ENCODE assay signal across 16 cellular contexts in genomic region chr2:62471404-62471803, GRCh38. TPM values are rescaled to one million over a fixed set of nuclear protein-coding genes. Genes with fewer than 3 reads are reported as not detected.
DNase-seq lines count a peak whose midpoint lies in the region; ATAC-seq and TF ChIP-seq lines count a peak whose summit lies in the region.
"Had no signal": no experiment of that assay in that cellular context is flagged by ENCODE, and none has a peak within 500 bp of the region (broad histone marks: within the 10 kb centered on the region; RNA-seq: fewer than 3 reads in every experiment).

No MANE protein-coding gene starts in this region.

- no peak overlapping the region for H4K8ac ChIP-seq in mesenchymal stem cell (ENCODE audit: low read length)

- H4K91ac ChIP-seq in mesenchymal stem cell (ENCODE audit: low read length) = no peak overlapping the region

- H3K18ac ChIP-seq in mesenchymal stem cell (ENCODE audit: low read depth in 1 of 2, low read length in 2 of 2) = no peak overlapping the region

- H3K27ac ChIP-seq in left ventricle myocardium inferior (replicated peaks) (peak overlapping the region; percentile 75), mesenchymal stem cell (ENCODE audit: low read length, poor library complexity, severe bottlenecking) (no peak overlapping the region), tibial nerve (peak overlapping the region; percentile 38 to 92 (median 82))
- H3K27ac ChIP-seq: BLaER1 had no signal

- no peak overlapping the region for H2AK5ac ChIP-seq in mesenchymal stem cell (ENCODE audit: low read length, severe bottlenecking)

- 88% methylated on average over 2 of the region's 2 CpGs for WGBS in mesenchymal stem cell
- WGBS in tibial nerve, 2 donors = 82 to 84% methylated on average over 2 of the region's 2 CpGs

- no peak for TF ChIP-seq EP300 in tibial nerve (IDR thresholded peaks at IDR 0.05)

- DNase-seq in left ventricle myocardium inferior = no peak
- no peak for DNase-seq in cardiac septum (ENCODE audit: low spot score)
- DNase-seq in mesenchymal stem cell = no peak
- no peak for DNase-seq in tibial nerve (ENCODE audit: low spot score in 2 of 2)
- no peak for DNase-seq in HT-29 (ENCODE audit: low spot score)
- DNase-seq in left colon = no peak
- DNase-seq: 8988T; Calu3; CD4-positive, alpha-beta memory T cell; GF-D8; GOT3; H7; HFFc6 had no signal

- H3K9ac ChIP-seq in mesenchymal stem cell (ENCODE audit: low read length) = peak overlapping the region; percentile 35
- H3K9ac ChIP-seq: BLaER1 had no signal

- no peak overlapping the region for H3K4ac ChIP-seq in mesenchymal stem cell (ENCODE audit: low read depth in 1 of 2, low read length in 2 of 2)

- H3K27me3 ChIP-seq in left ventricle myocardium inferior (ENCODE audit: low read depth) (no peaks in the 10 kb centered on the region), mesenchymal stem cell (ENCODE audit: control insufficient read depth in 1 of 2, insufficient read depth in 1 of 2, low read length in 2 of 2) (no peaks in the 10 kb centered on the region), tibial nerve (no peaks in the 10 kb centered on the region)
- H3K27me3 ChIP-seq: BLaER1 had no signal

- H3K36me3 ChIP-seq in left ventricle myocardium inferior (no peaks in the 10 kb centered on the region), mesenchymal stem cell (ENCODE audit: control insufficient read depth in 1 of 2, insufficient read depth in 2 of 2, low read depth in 1 of 2, low read length in 2 of 2) (no peaks in the 10 kb centered on the region), tibial nerve (no peaks in the 10 kb centered on the region)
- H3K36me3 ChIP-seq: BLaER1 had no signal

- no peak overlapping the region for H3K14ac ChIP-seq in mesenchymal stem cell (ENCODE audit: low read length in 2 of 2)

- H3K4me3 ChIP-seq in left ventricle myocardium inferior (no peak overlapping the region), mesenchymal stem cell (ENCODE audit: insufficient read depth in 1 of 2, low read depth in 1 of 2, low read length in 2 of 2) (peak overlapping the region in 1 of 2 experiments; percentile 40), tibial nerve (no peak overlapping the region)
- H3K4me3 ChIP-seq: BLaER1 had no signal

- no peak overlapping the region for H2BK120ac ChIP-seq in mesenchymal stem cell (ENCODE audit: low read depth, low read length)

- H3K9me3 ChIP-seq in left ventricle myocardium inferior (replicated peaks) (no peaks in the 10 kb centered on the region), mesenchymal stem cell (ENCODE audit: control insufficient read depth, low read length) (no peaks in the 10 kb centered on the region), tibial nerve (no peaks in the 10 kb centered on the region)
- H3K9me3 ChIP-seq: BLaER1 had no signal

- H3K23ac ChIP-seq in mesenchymal stem cell (ENCODE audit: low read length in 2 of 2) = no peak overlapping the region

- no peak overlapping the region for H2AFZ ChIP-seq in mesenchymal stem cell (ENCODE audit: low read depth, low read length)

- H3K4me2 ChIP-seq in mesenchymal stem cell (ENCODE audit: low read length, poor library complexity, severe bottlenecking) = no peak overlapping the region
- H3K4me2 ChIP-seq: BLaER1 had no signal

- no peak overlapping the region for H2BK12ac ChIP-seq in mesenchymal stem cell (ENCODE audit: low read length in 2 of 2)

- H3K79me1 ChIP-seq in mesenchymal stem cell (replicated peaks; ENCODE audit: low read length, poor library complexity, severe bottlenecking) = no peaks in the 10 kb centered on the region

- no peak overlapping the region for H2BK15ac ChIP-seq in mesenchymal stem cell (ENCODE audit: low read depth, poor library complexity, severe bottlenecking)

- peaks cover 52% of the 10 kb centered on the region for H3K4me1 ChIP-seq in left ventricle myocardium inferior
- H3K4me1 ChIP-seq in mesenchymal stem cell (ENCODE audit: control insufficient read depth, insufficient read depth, low read depth, low read length) = peaks cover 12% of the 10 kb centered on the region
- peaks cover 0 to 96% (median 53%) of the 10 kb centered on the region in 4 donors for H3K4me1 ChIP-seq in tibial nerve

- ATAC-seq in HG03196 (IDR thresholded peaks at IDR 0.05; ENCODE audit: unreplicated experiment) = no peak
- ATAC-seq in left colon = no peak
- ATAC-seq: HCT116 had no signal

- TF ChIP-seq CTCF in left ventricle myocardium inferior (IDR thresholded peaks at IDR 0.05; ENCODE audit: borderline replicate concordance) = no peak
- TF ChIP-seq CTCF in tibial nerve (IDR thresholded peaks at IDR 0.05) = no peak

- intact Hi-C loops in left ventricle myocardium inferior (cut with micrococcal nuclease) = no loop called here
- intact Hi-C loops in cardiac septum (cut with DNase I) = loop anchor here (5.0 kb wide), 1 partner anchor 126 kb away; no protein-coding TSS in a partner anchor
- intact Hi-C loops in left colon (cut with DNase I, micrococcal nuclease) = no loop called here

- TF ChIP-seq POLR2A in tibial nerve (IDR thresholded peaks at IDR 0.05) = no peak

- no peak overlapping the region for H2BK5ac ChIP-seq in mesenchymal stem cell (ENCODE audit: low read depth, low read length, poor library complexity, severe bottlenecking)

RNA-seq across cellular contexts. Expression of gene TMEM17, which starts 34.6 kb away (rescaled TPM):
- total RNA-seq in left ventricle myocardium inferior = 2.2 TPM
- total RNA-seq in cardiac septum = 1.4 TPM
- 2.8 TPM for polyA plus RNA-seq in mesenchymal stem cell (2013, experiment 1 of 2)
- 2.8 TPM for polyA plus RNA-seq in mesenchymal stem cell (2013, experiment 2 of 2)
- total RNA-seq in tibial nerve = 1 to 10 TPM; 1.7 to 5.9 (median 3.2) TPM
- total RNA-seq in HT-29 (2014; rRNA removed; shearing (Covaris generic)) = 0.56 and 1.7 TPM in 2 replicates
- total RNA-seq in left colon = under 1 TPM; 0.46 to 0.84 TPM
- total RNA-seq: CD4-positive, alpha-beta memory T cell had no signal
- polyA plus RNA-seq: CD4-positive, alpha-beta memory T cell had no signal
